In genomic region chr11:113957016-113957415, GRCh38 we compare ENCODE assay signal across 1 cellular context.
TF ChIP-seq lines count a peak whose summit lies in the region.

No MANE protein-coding gene starts in this region.

TF ChIP-seq in H1, 55 proteins besides CTCF, POLR2A, EP300 and RAD21:
- no peak for TF ChIP-seq SP4 (IDR thresholded peaks at IDR 0.05; ENCODE audit: low read length)
- no peak for TF ChIP-seq TCF12 (IDR thresholded peaks at IDR 0.05; ENCODE audit: low read depth, low read length)
- TF ChIP-seq FOSL1 (IDR thresholded peaks at IDR 0.05; ENCODE audit: insufficient read depth, low read depth, low read length): no peak
- TF ChIP-seq RNF2 (IDR thresholded peaks at IDR 0.05; ENCODE audit: borderline replicate concordance, low read depth, low read length, missing control alignments, poor library complexity, severe bottlenecking): no peak
- TF ChIP-seq RBBP5 (IDR thresholded peaks at IDR 0.05; ENCODE audit: borderline replicate concordance, low read depth, low read length): no peak
- TF ChIP-seq SIX5 (IDR thresholded peaks at IDR 0.05; ENCODE audit: low read depth, low read length): no peak
- no peak for TF ChIP-seq SRF (IDR thresholded peaks at IDR 0.05; ENCODE audit: low read depth, low read length)
- TF ChIP-seq KDM1A (IDR thresholded peaks at IDR 0.05; ENCODE audit: borderline replicate concordance, low read length): no peak
- no peak for TF ChIP-seq CHD7 (IDR thresholded peaks at IDR 0.05; ENCODE audit: insufficient replicate concordance, low read length)
- no peak for TF ChIP-seq EGR1 (IDR thresholded peaks at IDR 0.05; ENCODE audit: borderline replicate concordance, low read depth, low read length)
- no peak for TF ChIP-seq SUZ12 (IDR thresholded peaks at IDR 0.05; ENCODE audit: low read length)
- TF ChIP-seq RFX5 (IDR thresholded peaks at IDR 0.05; ENCODE audit: borderline replicate concordance, low read depth, low read length): no peak
- no peak for TF ChIP-seq TAF7 (optimal IDR thresholded peaks at IDR 0.05; ENCODE audit: borderline replicate concordance, low read depth, low read length)
- TF ChIP-seq KDM5A (IDR thresholded peaks at IDR 0.05; ENCODE audit: low read length): no peak
- TF ChIP-seq ZNF274 (IDR thresholded peaks at IDR 0.05; ENCODE audit: borderline replicate concordance, extremely low read depth, low read length): no peak
- TF ChIP-seq SIRT6 (IDR thresholded peaks at IDR 0.05; ENCODE audit: low read length): no peak
- TF ChIP-seq ASH2L (IDR thresholded peaks at IDR 0.05; ENCODE audit: low read length): no peak
- no peak for TF ChIP-seq CHD2 (IDR thresholded peaks at IDR 0.05; ENCODE audit: low read length)
- TF ChIP-seq JUN (IDR thresholded peaks at IDR 0.05; ENCODE audit: low read depth, low read length): no peak
- no peak for TF ChIP-seq YY1 (IDR thresholded peaks at IDR 0.05; ENCODE audit: low read depth, low read length)
TF ChIP-seq in H1: peak in this region for 0.
